Comparison of ENCODE assay signal across 13 cellular contexts in genomic region chr7:91289633-91290260, GRCh38.
"Had no signal": no experiment of that assay in that cellular context is flagged by ENCODE, and none has a peak within 500 bp of the region (broad histone marks: within the 10 kb centered on the region; RNA-seq: fewer than 3 reads in every experiment).

No MANE protein-coding gene starts in this region.

- FAIRE-seq: bronchial epithelial cell had no signal

- H3K4me1 ChIP-seq: left lung, parathyroid adenoma had no signal

- H3K4me3 ChIP-seq: esophagus squamous epithelium, heart left ventricle, left lung, neural progenitor cell, tibial nerve had no signal

- DNase-seq: activated CD4-positive, alpha-beta memory T cell treated with anti-CD3 and anti-CD28 coated beads for 36 hours; activated gamma-delta T cell treated with Interleukin-2 at 50 U/mL for 16 hours; activated naive CD8-positive, alpha-beta T cell treated with anti-CD3 and anti-CD28 coated beads for 36 hours; activated T-cell treated with anti-CD3 and anti-CD28 coated beads, Interleukin-2, amount 50 U/mL, for 72 hours; esophagus squamous epithelium; foreskin fibroblast; heart left ventricle; left lung; small intestine had no signal

- H3K36me3 ChIP-seq: esophagus squamous epithelium, heart left ventricle, left lung, neural progenitor cell, tibial nerve had no signal

- ATAC-seq: activated T-cell treated with anti-CD3 and anti-CD28 coated beads, Interleukin-2, amount 50 U/mL, for 72 hours; heart left ventricle; left lung had no signal

- H3K27me3 ChIP-seq: esophagus squamous epithelium, left lung, tibial nerve had no signal

- H3K9me3 ChIP-seq: esophagus squamous epithelium, heart left ventricle, left lung, tibial nerve had no signal

- H3K27ac ChIP-seq: esophagus squamous epithelium, heart left ventricle, left lung, neural progenitor cell, parathyroid adenoma, tibial nerve had no signal
